ENCODE assay signal across 14 cellular contexts in the genomic region with DNA sequence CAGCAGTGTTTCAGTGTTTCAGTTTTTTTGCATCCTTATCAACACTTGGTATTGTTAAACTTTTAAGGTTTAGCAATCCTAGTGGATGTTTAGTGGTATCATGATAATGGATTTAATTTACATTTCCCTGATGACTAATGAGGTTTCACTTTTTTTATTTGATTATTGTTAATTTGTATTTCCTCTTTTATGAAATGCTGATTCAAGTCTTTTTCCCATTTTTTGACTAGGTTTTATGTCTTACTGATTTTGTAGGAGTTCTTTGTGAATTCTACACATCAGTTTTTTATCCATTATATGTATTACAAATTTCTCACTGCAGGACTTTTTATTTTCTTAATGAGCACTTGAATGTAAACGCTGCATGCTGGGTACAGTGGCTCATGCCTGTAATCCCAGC. TPM values are rescaled to one million over a fixed set of nuclear protein-coding genes. Genes with fewer than 3 reads are reported as not detected.
DNase-seq lines count a peak whose midpoint lies in the region; ATAC-seq and TF ChIP-seq lines count a peak whose summit lies in the region.
"Had no signal": no experiment of that assay in that cellular context is flagged by ENCODE, and none has a peak within 500 bp of the region (broad histone marks: within the 10 kb centered on the region; RNA-seq: fewer than 3 reads in every experiment).

No MANE protein-coding gene starts in this region.

- peak overlapping the region; percentile 33 for H3K27ac Mint-ChIP-seq in activated T-cell treated with anti-CD3 and anti-CD28 coated beads, Interleukin-2, amount 50 U/mL, for 24 hours
- no peak overlapping the region for H3K27ac Mint-ChIP-seq in endodermal cell
- H3K27ac Mint-ChIP-seq in naive thymus-derived CD8-positive, alpha-beta T cell: peak overlapping the region in 8 of 10 donors; percentile 15 to 83 (median 62)

- WGBS in endodermal cell (ENCODE audit: insufficient coverage in 1 of 2, insufficient read length in 1 of 2), 2 experiments: 80 to 100% methylated on average over 1 of the region's 1 CpG

- TF ChIP-seq CTCF in endodermal cell (conservative IDR thresholded peaks at IDR 0.05): peak; percentile 36
- no peak for TF ChIP-seq CTCF in breast epithelium (IDR thresholded peaks at IDR 0.05)

- no peak for DNase-seq in activated T-cell treated with anti-CD3 and anti-CD28 coated beads, Interleukin-2, amount 50 U/mL, for 24 hours
- no peak for DNase-seq in activated T-cell treated with anti-CD3 and anti-CD28 coated beads, Interleukin-2, amount 50 U/mL, for 48 hours
- DNase-seq in OCI-M1 (lab: John Stamatoyannopoulos, UW): peak; percentile 1
- DNase-seq in endodermal cell: no peak
- no peak for DNase-seq in naive thymus-derived CD8-positive, alpha-beta T cell
- no peak for DNase-seq in breast epithelium (ENCODE audit: low spot score in 2 of 2)
- no peak for DNase-seq in posterior vena cava (ENCODE audit: low spot score)
- DNase-seq in mesenteric fat pad (ENCODE audit: low spot score): no peak
- DNase-seq: Calu3; CD4-positive, CD25-positive, alpha-beta regulatory T cell; Karpas-422; NCI-H187 treated with DMSO at 0.1 percent for 48 hours; NCI-H774 had no signal

- H3K4me1 Mint-ChIP-seq in activated T-cell treated with anti-CD3 and anti-CD28 coated beads, Interleukin-2, amount 50 U/mL, for 24 hours (ENCODE audit: low read depth): peaks cover 42% of the 10 kb centered on the region
- H3K4me1 Mint-ChIP-seq in endodermal cell: peaks cover 28% of the 10 kb centered on the region
- peaks cover 17 to 48% (median 44%) of the 10 kb centered on the region in 4 donors for H3K4me1 Mint-ChIP-seq in naive thymus-derived CD8-positive, alpha-beta T cell

- H3K36me3 ChIP-seq in endodermal cell (ENCODE audit: control insufficient read depth, insufficient read depth, low read length): peaks cover 58% of the 10 kb centered on the region
- H3K36me3 ChIP-seq in breast epithelium: peaks cover 9% of the 10 kb centered on the region

- POLR2A ChIA-PET in naive thymus-derived CD8-positive, alpha-beta T cell (lab: Charles Lee): no interaction called here

- H3K27me3 Mint-ChIP-seq in activated T-cell treated with anti-CD3 and anti-CD28 coated beads, Interleukin-2, amount 50 U/mL, for 24 hours: no peaks in the 10 kb centered on the region
- H3K27me3 Mint-ChIP-seq in endodermal cell (ENCODE audit: insufficient read depth): no peaks in the 10 kb centered on the region
- H3K27me3 Mint-ChIP-seq in naive thymus-derived CD8-positive, alpha-beta T cell: no peaks in the 10 kb centered on the region
- H3K27me3 Mint-ChIP-seq: CD4-positive, CD25-positive, alpha-beta regulatory T cell had no signal

- ATAC-seq in naive thymus-derived CD8-positive, alpha-beta T cell: no peak
- ATAC-seq: Right ventricle myocardium inferior had no signal

- H3K4me3 ChIP-seq in endodermal cell (ENCODE audit: low read length): no peak overlapping the region
- H3K4me3 ChIP-seq in breast epithelium: no peak overlapping the region

- H3K4me3 Mint-ChIP-seq in activated T-cell treated with anti-CD3 and anti-CD28 coated beads, Interleukin-2, amount 50 U/mL, for 24 hours: no peak overlapping the region
- H3K4me3 Mint-ChIP-seq in endodermal cell: no peak overlapping the region
- no peak overlapping the region for H3K4me3 Mint-ChIP-seq in naive thymus-derived CD8-positive, alpha-beta T cell

- H3K9ac ChIP-seq in endodermal cell (ENCODE audit: extremely low read depth, low read length, poor library complexity, severe bottlenecking): no peak overlapping the region

- intact Hi-C loops in breast epithelium (cut with DNase I; ENCODE audit: low total_unique reads): no loop called here
- intact Hi-C loops in posterior vena cava (cut with DNase I): no loop called here

- H3K4me1 ChIP-seq in endodermal cell (ENCODE audit: control insufficient read depth, insufficient read depth, low read length) (peaks cover 11% of the 10 kb centered on the region), breast epithelium (no peaks in the 10 kb centered on the region)

- H3K27ac ChIP-seq in endodermal cell (ENCODE audit: low read depth, low read length) (no peak overlapping the region), breast epithelium (no peak overlapping the region)

- H3K9me3 Mint-ChIP-seq in activated T-cell treated with anti-CD3 and anti-CD28 coated beads, Interleukin-2, amount 50 U/mL, for 24 hours: no peaks in the 10 kb centered on the region
- peaks cover 3% of the 10 kb centered on the region for H3K9me3 Mint-ChIP-seq in endodermal cell
- peaks cover 0 to 3% (median 0%) of the 10 kb centered on the region in 9 donors for H3K9me3 Mint-ChIP-seq in naive thymus-derived CD8-positive, alpha-beta T cell
- H3K9me3 Mint-ChIP-seq: CD4-positive, CD25-positive, alpha-beta regulatory T cell had no signal

- H3K27me3 ChIP-seq in endodermal cell (ENCODE audit: control insufficient read depth, insufficient read depth, low read length, poor library complexity, severe bottlenecking): no peaks in the 10 kb centered on the region
- H3K27me3 ChIP-seq in breast epithelium: no peaks in the 10 kb centered on the region

- TF ChIP-seq POLR2A in breast epithelium (IDR thresholded peaks at IDR 0.05): no peak

- peaks cover 83% of the 10 kb centered on the region for H3K36me3 Mint-ChIP-seq in activated T-cell treated with anti-CD3 and anti-CD28 coated beads, Interleukin-2, amount 50 U/mL, for 24 hours (ENCODE audit: low read depth)
- peaks cover 53% of the 10 kb centered on the region for H3K36me3 Mint-ChIP-seq in endodermal cell (ENCODE audit: low read depth)
- H3K36me3 Mint-ChIP-seq in naive thymus-derived CD8-positive, alpha-beta T cell: peaks cover 13 to 70% (median 18%) of the 10 kb centered on the region in 3 donors

- no peaks in the 10 kb centered on the region for H3K9me3 ChIP-seq in endodermal cell (ENCODE audit: control insufficient read depth, low read length)
- no peaks in the 10 kb centered on the region for H3K9me3 ChIP-seq in breast epithelium

RNA-seq across cellular contexts. Expression of a gene that starts 23.8 kb away (rescaled TPM):
- total RNA-seq in endodermal cell (10 to 100 TPM; 75.2 to 76.2 TPM), breast epithelium (10 to 100 TPM; 50.9 to 97.0 (median 79.6) TPM), posterior vena cava (10 to 100 TPM; 46.8 to 52.4 TPM), mesenteric fat pad (51.4 TPM)
- polyA plus RNA-seq in endodermal cell (2013, experiment 1 of 2): 61.5 TPM
- polyA plus RNA-seq in endodermal cell (2013, experiment 2 of 2): 59.0 TPM
- 100 to 1,000 TPM; 103 to 113 TPM for total RNA-seq in naive thymus-derived CD8-positive, alpha-beta T cell
- 10 to 100 TPM in 2 of 3 donors, 1 to 10 TPM in 1; 6.5 to 23.0 (median 14.0) TPM for polyA plus RNA-seq in naive thymus-derived CD8-positive, alpha-beta T cell
